ENCODE assay signal across 2 cellular contexts in the genomic region with DNA sequence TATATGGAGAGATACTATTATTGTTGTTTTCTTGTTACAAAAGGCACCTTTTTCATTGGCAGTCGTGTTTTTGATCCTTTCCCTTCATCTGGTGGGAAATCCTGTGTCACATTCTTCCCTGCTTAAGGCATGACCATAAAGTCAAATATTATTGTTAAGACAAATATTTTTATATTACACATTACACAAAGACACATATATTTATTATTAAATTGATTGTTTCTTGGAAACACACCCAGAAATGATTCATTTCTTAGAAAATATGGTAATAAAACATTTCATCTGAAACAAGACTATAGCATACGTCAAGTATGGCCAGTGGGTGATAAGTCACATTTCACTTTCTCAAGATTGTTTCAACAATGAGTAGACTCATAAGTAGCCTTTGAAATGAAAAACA.
TF ChIP-seq lines count a peak whose summit lies in the region.

No MANE protein-coding gene starts in this region.

TF ChIP-seq in IMR-90, 13 proteins besides CTCF, POLR2A, EP300 and RAD21:
- TF ChIP-seq MAFK (IDR thresholded peaks at IDR 0.05; ENCODE audit: low read depth, low read length) (no peak), NFE2L2 (IDR thresholded peaks at IDR 0.05; ENCODE audit: low read depth, low read length) (no peak), RCOR1 (IDR thresholded peaks at IDR 0.05; ENCODE audit: insufficient replicate concordance, low read length) (no peak), CHD1 (IDR thresholded peaks at IDR 0.05; ENCODE audit: low read depth, low read length) (no peak), MXI1 (IDR thresholded peaks at IDR 0.05; ENCODE audit: borderline replicate concordance, low read depth, low read length) (no peak), BHLHE40 (IDR thresholded peaks at IDR 0.05; ENCODE audit: low read depth, low read length) (no peak), MAZ (IDR thresholded peaks at IDR 0.05; ENCODE audit: borderline replicate concordance, low read depth, low read length) (no peak), USF2 (IDR thresholded peaks at IDR 0.05; ENCODE audit: low read depth, low read length) (no peak), CEBPB (IDR thresholded peaks at IDR 0.05; ENCODE audit: low read depth, low read length) (no peak), FOS (IDR thresholded peaks at IDR 0.05; ENCODE audit: low read depth, low read length) (no peak), RFX5 (IDR thresholded peaks at IDR 0.05; ENCODE audit: low read depth, low read length) (no peak), SMC3 (IDR thresholded peaks at IDR 0.05; ENCODE audit: low read depth, low read length) (no peak)
- TF ChIP-seq, protein P1, sequence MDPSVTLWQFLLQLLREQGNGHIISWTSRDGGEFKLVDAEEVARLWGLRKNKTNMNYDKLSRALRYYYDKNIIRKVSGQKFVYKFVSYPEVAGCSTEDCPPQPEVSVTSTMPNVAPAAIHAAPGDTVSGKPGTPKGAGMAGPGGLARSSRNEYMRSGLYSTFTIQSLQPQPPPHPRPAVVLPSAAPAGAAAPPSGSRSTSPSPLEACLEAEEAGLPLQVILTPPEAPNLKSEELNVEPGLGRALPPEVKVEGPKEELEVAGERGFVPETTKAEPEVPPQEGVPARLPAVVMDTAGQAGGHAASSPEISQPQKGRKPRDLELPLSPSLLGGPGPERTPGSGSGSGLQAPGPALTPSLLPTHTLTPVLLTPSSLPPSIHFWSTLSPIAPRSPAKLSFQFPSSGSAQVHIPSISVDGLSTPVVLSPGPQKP (IDR thresholded peaks at IDR 0.05; ENCODE audit: borderline replicate concordance, low read depth, low read length), result no peak

TF ChIP-seq in endothelial cell of umbilical vein, 7 proteins besides CTCF, POLR2A, EP300 and RAD21:
- TF ChIP-seq MAX (IDR thresholded peaks at IDR 0.05; ENCODE audit: insufficient read depth, insufficient read length) (no peak), POLR2AphosphoS5 (IDR thresholded peaks at IDR 0.05; ENCODE audit: insufficient read depth, low read depth, low read length) (no peak), EZH2 (IDR thresholded peaks at IDR 0.05; ENCODE audit: borderline replicate concordance, low read depth, low read length, severe bottlenecking) (no peak), MYC (IDR thresholded peaks at IDR 0.05; ENCODE audit: low read depth, low read length) (no peak), JUN (IDR thresholded peaks at IDR 0.05; ENCODE audit: borderline replicate concordance, insufficient read depth, insufficient read length, low read depth) (no peak), FOS (IDR thresholded peaks at IDR 0.05; ENCODE audit: borderline replicate concordance, insufficient read depth, low read length) (no peak), GATA2 (IDR thresholded peaks at IDR 0.05; ENCODE audit: insufficient read depth, insufficient read length, low read depth, low read length) (no peak)
TF ChIP-seq in endothelial cell of umbilical vein: peak in this region for 0.
